ENCODE assay signal across 9 cellular contexts in genomic region chr12:53224268-53224896, GRCh38. TPM values are rescaled to one million over a fixed set of nuclear protein-coding genes. Genes with fewer than 3 reads are reported as not detected.
A peak's percentile ranks its signal among the peaks of the same experiment; 100 is the strongest.
DNase-seq lines count a peak whose midpoint lies in the region; ATAC-seq and TF ChIP-seq lines count a peak whose summit lies in the region.
"Had no signal": no experiment of that assay in that cellular context is flagged by ENCODE, and none has a peak within 500 bp of the region (broad histone marks: within the 10 kb centered on the region; RNA-seq: fewer than 3 reads in every experiment).

No MANE protein-coding gene starts in this region.

- H3K36me3 ChIP-seq in CD4-positive, CD25-positive, alpha-beta regulatory T cell (ENCODE audit: control insufficient read depth, insufficient read depth, low read length), result no peaks in the 10 kb centered on the region

- no peak for ATAC-seq in CD4-positive, CD25-positive, alpha-beta regulatory T cell (ENCODE audit: low read depth in 2 of 2)
- ATAC-seq in central memory CD8-positive, alpha-beta T cell (replicated peaks; ENCODE audit: extremely low read depth, poor library complexity, severe bottlenecking), result no peak
- ATAC-seq in naive thymus-derived CD8-positive, alpha-beta T cell, result no peak
- ATAC-seq in GM21526 (IDR thresholded peaks at IDR 0.05; ENCODE audit: low FRiP score, unreplicated experiment) (no peak), HG02981 (IDR thresholded peaks at IDR 0.05; ENCODE audit: unreplicated experiment) (no peak), GM18909 (IDR thresholded peaks at IDR 0.05; ENCODE audit: poor library complexity, unreplicated experiment) (no peak)

- no peak overlapping the region for H3K4me3 ChIP-seq in CD4-positive, CD25-positive, alpha-beta regulatory T cell (ENCODE audit: low read depth, low read length)
- H3K4me3 ChIP-seq in LNCaP clone FGC (ENCODE audit: low read depth, low read length), result no peak overlapping the region
- H3K4me3 ChIP-seq: SJSA1 had no signal

- no peak for DNase-seq in CD4-positive, CD25-positive, alpha-beta regulatory T cell
- DNase-seq in LNCaP clone FGC (ENCODE audit: low read depth) (no peak), A172 (ENCODE audit: low spot score) (no peak)
- DNase-seq in central memory CD8-positive, alpha-beta T cell (ENCODE audit: low spot score in 2 of 2), result no peak
- DNase-seq in naive thymus-derived CD8-positive, alpha-beta T cell, result no peak

- POLR2A ChIA-PET in naive thymus-derived CD8-positive, alpha-beta T cell (lab: Charles Lee), result interaction anchor here (0.9 to 1.7 kb wide), 6 partner anchors 10 to 155 kb away, joined by 3 to 7 read pairs (median 4); partner anchors contain the start of gene ITGB7

- no peaks in the 10 kb centered on the region for H3K27me3 ChIP-seq in CD4-positive, CD25-positive, alpha-beta regulatory T cell (ENCODE audit: control insufficient read depth, insufficient read depth, low read length)
- H3K27me3 ChIP-seq: SJSA1 had no signal

- no peaks in the 10 kb centered on the region for H3K9me3 ChIP-seq in CD4-positive, CD25-positive, alpha-beta regulatory T cell (ENCODE audit: control insufficient read depth in 2 of 2, low read length in 2 of 2)
- H3K9me3 ChIP-seq: SJSA1 had no signal

- H3K36me3 Mint-ChIP-seq in CD4-positive, CD25-positive, alpha-beta regulatory T cell, result peaks cover 4% of the 10 kb centered on the region
- peaks cover 4% of the 10 kb centered on the region for H3K36me3 Mint-ChIP-seq in central memory CD8-positive, alpha-beta T cell (ENCODE audit: insufficient read depth)
- H3K36me3 Mint-ChIP-seq in naive thymus-derived CD8-positive, alpha-beta T cell, result peaks cover 0 to 3% (median 0%) of the 10 kb centered on the region in 3 donors

- H3K4me1 Mint-ChIP-seq in CD4-positive, CD25-positive, alpha-beta regulatory T cell, result peaks cover 10 to 75% (median 44%) of the 10 kb centered on the region in 4 donors
- peaks cover 75% of the 10 kb centered on the region for H3K4me1 Mint-ChIP-seq in central memory CD8-positive, alpha-beta T cell
- H3K4me1 Mint-ChIP-seq in naive thymus-derived CD8-positive, alpha-beta T cell, result peaks cover 46 to 66% (median 59%) of the 10 kb centered on the region in 4 donors

- peaks cover 39% of the 10 kb centered on the region for H3K4me1 ChIP-seq in CD4-positive, CD25-positive, alpha-beta regulatory T cell (ENCODE audit: control insufficient read depth, insufficient read depth, low read length, poor library complexity, severe bottlenecking)

- 0 out of 2 replicates have a peak, but pooled peaks have one; percentile 3 for TF ChIP-seq CTCF in LNCaP clone FGC (IDR thresholded peaks at IDR 0.05; ENCODE audit: control insufficient read depth, extremely low read depth, insufficient read depth)

- H3K27me3 Mint-ChIP-seq in CD4-positive, CD25-positive, alpha-beta regulatory T cell, result no peaks in the 10 kb centered on the region
- no peaks in the 10 kb centered on the region for H3K27me3 Mint-ChIP-seq in central memory CD8-positive, alpha-beta T cell
- no peaks in the 10 kb centered on the region for H3K27me3 Mint-ChIP-seq in naive thymus-derived CD8-positive, alpha-beta T cell

- peak overlapping the region; percentile 76 to 92 (median 83) for H3K4me3 Mint-ChIP-seq in CD4-positive, CD25-positive, alpha-beta regulatory T cell
- H3K4me3 Mint-ChIP-seq in central memory CD8-positive, alpha-beta T cell, result peak overlapping the region; percentile 97
- peak overlapping the region in 9 of 10 donors; percentile 57 to 98 (median 77) for H3K4me3 Mint-ChIP-seq in naive thymus-derived CD8-positive, alpha-beta T cell

- H3K27ac Mint-ChIP-seq in CD4-positive, CD25-positive, alpha-beta regulatory T cell, result peak overlapping the region; percentile 64 to 96 (median 89)
- peak overlapping the region; percentile 72 for H3K27ac Mint-ChIP-seq in central memory CD8-positive, alpha-beta T cell (ENCODE audit: low read depth)
- H3K27ac Mint-ChIP-seq in naive thymus-derived CD8-positive, alpha-beta T cell, result peak overlapping the region; percentile 81 to 93 (median 90)

- H3K27ac ChIP-seq in CD4-positive, CD25-positive, alpha-beta regulatory T cell (ENCODE audit: insufficient read depth, low read length, poor library complexity, severe bottlenecking), result peak overlapping the region; percentile 93
- H3K27ac ChIP-seq: SJSA1 had no signal

- H3K9me3 Mint-ChIP-seq in CD4-positive, CD25-positive, alpha-beta regulatory T cell, result no peaks in the 10 kb centered on the region
- no peaks in the 10 kb centered on the region for H3K9me3 Mint-ChIP-seq in central memory CD8-positive, alpha-beta T cell
- H3K9me3 Mint-ChIP-seq in naive thymus-derived CD8-positive, alpha-beta T cell, result no peaks in the 10 kb centered on the region

RNA-seq across cellular contexts. Expression of gene RARG, which starts 7.6 kb away (rescaled TPM):
- 16.8 TPM for total RNA-seq in CD4-positive, CD25-positive, alpha-beta regulatory T cell
- 1 to 10 TPM; 1.5 to 5.1 (median 2.4) TPM for polyA plus RNA-seq in CD4-positive, CD25-positive, alpha-beta regulatory T cell
- total RNA-seq in naive thymus-derived CD8-positive, alpha-beta T cell, result 10 to 100 TPM; 57.8 to 60.4 TPM
- polyA plus RNA-seq in naive thymus-derived CD8-positive, alpha-beta T cell, result 10 to 100 TPM in 1 of 3 donors, 1 to 10 TPM in 2; 1.6 to 12.7 (median 3.8) TPM
- total RNA-seq in A172 (2014; rRNA removed; shearing (Covaris generic)), result 19.2 and 25.0 TPM in 2 replicates

RNA-seq across cellular contexts. Expression of gene ITGB7, which starts 17.3 kb away (rescaled TPM):
- 297 TPM for total RNA-seq in CD4-positive, CD25-positive, alpha-beta regulatory T cell
- 100 to 1,000 TPM; 279 to 382 (median 330) TPM for polyA plus RNA-seq in CD4-positive, CD25-positive, alpha-beta regulatory T cell
- 100 to 1,000 TPM; 353 to 362 TPM for total RNA-seq in naive thymus-derived CD8-positive, alpha-beta T cell
- polyA plus RNA-seq in naive thymus-derived CD8-positive, alpha-beta T cell, result 100 to 1,000 TPM; 202 to 219 (median 206) TPM
- 0.09 and 2.1 TPM in 2 replicates for total RNA-seq in A172 (2014; rRNA removed; shearing (Covaris generic))

RNA-seq across cellular contexts. Expression of gene CSAD, which starts 43.7 kb away (rescaled TPM):
- total RNA-seq in CD4-positive, CD25-positive, alpha-beta regulatory T cell, result 68.0 TPM
- 1 to 10 TPM; 1.2 to 2.3 (median 1.6) TPM for polyA plus RNA-seq in CD4-positive, CD25-positive, alpha-beta regulatory T cell
- total RNA-seq in naive thymus-derived CD8-positive, alpha-beta T cell, result 10 to 100 TPM; 50.8 to 53.4 TPM
- polyA plus RNA-seq in naive thymus-derived CD8-positive, alpha-beta T cell, result 1 to 10 TPM; 1.1 to 1.3 (median 1.2) TPM
- 2.6 and 9.2 TPM in 2 replicates for total RNA-seq in A172 (2014; rRNA removed; shearing (Covaris generic))

RNA-seq across cellular contexts. Expression of gene ESPL1, which starts 43.7 kb away (rescaled TPM):
- total RNA-seq in CD4-positive, CD25-positive, alpha-beta regulatory T cell, result 2.7 TPM
- polyA plus RNA-seq in CD4-positive, CD25-positive, alpha-beta regulatory T cell, result under 1 TPM in 3 of 4 donors, not detected in 1; 0.05 to 0.24 (median 0.11) TPM
- under 1 TPM; 0.27 to 0.81 TPM for total RNA-seq in naive thymus-derived CD8-positive, alpha-beta T cell
- not detected for polyA plus RNA-seq in naive thymus-derived CD8-positive, alpha-beta T cell
- 19.1 and 29.4 TPM in 2 replicates for total RNA-seq in A172 (2014; rRNA removed; shearing (Covaris generic))

RNA-seq across cellular contexts. Expression of gene ZNF740, which starts 43.9 kb away (rescaled TPM):
- 32.6 TPM for total RNA-seq in CD4-positive, CD25-positive, alpha-beta regulatory T cell
- polyA plus RNA-seq in CD4-positive, CD25-positive, alpha-beta regulatory T cell, result 1 to 10 TPM; 2.3 to 3.1 (median 2.7) TPM
- total RNA-seq in naive thymus-derived CD8-positive, alpha-beta T cell, result 100 to 1,000 TPM; 112 to 113 TPM
- 1 to 10 TPM; 2.8 to 3.5 (median 3.1) TPM for polyA plus RNA-seq in naive thymus-derived CD8-positive, alpha-beta T cell
- total RNA-seq in A172 (2014; rRNA removed; shearing (Covaris generic)), result 3.0 and 15.2 TPM in 2 replicates

Comparison
In these comparisons a context has a peak if more than half of its experiments do, and no peak if none do; other contexts are left out.
1. RNA of gene ITGB7, which starts 17.3 kb away (total RNA-seq): 353 to 362 TPM in naive thymus-derived CD8-positive, alpha-beta T cell and 297 TPM in CD4-positive, CD25-positive, alpha-beta regulatory T cell (single experiment); 0.09 to 2.1 TPM in A172; every median in the first group is over 10 times any median in the second.
2. Peak in every context shown above with its lines, with median percentiles within 50 percentile points of each other: H3K27ac Mint-ChIP-seq and H3K4me3 Mint-ChIP-seq.